In genomic region chr16:28602515-28602914, GRCh38 we compare ENCODE assay signal across 10 cellular contexts. TPM values are rescaled to one million over a fixed set of nuclear protein-coding genes. Genes with fewer than 3 reads are reported as not detected.
DNase-seq lines count a peak whose midpoint lies in the region; ATAC-seq, FAIRE-seq and TF ChIP-seq lines count a peak whose summit lies in the region.
"Not testable (repeated sequence)": the region's sequence is repeated elsewhere in the genome, so short reads cannot be mapped to it uniquely, and the experiment has no call there.
"Had no signal": no experiment of that assay in that cellular context is flagged by ENCODE, and none has a peak within 500 bp of the region (broad histone marks: within the 10 kb centered on the region; RNA-seq: fewer than 3 reads in every experiment).

No MANE protein-coding gene starts in this region.

- not testable (repeated sequence) for BruUV-seq in K562 (replicated peaks; lab: Mats Ljungman, UMichigan)

- WGBS in K562 (ENCODE audit: insufficient coverage, low coverage, missing lambda C conversion rate), result 49% methylated on average over 3 of the region's 8 CpGs
- 59 to 78% methylated on average over 5 of the region's 8 CpGs for whole genome bisulfite sequencing in sigmoid colon, 2 donors

- not testable (repeated sequence) for TF ChIP-seq CTCF in GM12864 (IDR thresholded peaks at IDR 0.05; ENCODE audit: low read depth, low read length, missing control alignments); GM20000 (IDR thresholded peaks at IDR 0.05; ENCODE audit: extremely low read depth, missing control alignments); K562 (IDR thresholded peaks at IDR 0.05 in 2 of 3, conservative IDR thresholded peaks at IDR 0.05 in 1 of 3; ENCODE audit: insufficient read depth in 2 of 3, low read depth in 1 of 3, low read length in 3 of 3); sigmoid colon (IDR thresholded peaks at IDR 0.05)

- CTCF ChIA-PET in K562 (lab: Yijun Ruan, JAX; ENCODE audit: low intra/inter-chr PET ratio), result not testable (repeated sequence)

- not testable (repeated sequence) for H3K9me1 ChIP-seq in K562 (ENCODE audit: control insufficient read depth, insufficient read depth, low read length)

- not testable (repeated sequence) for H4K20me1 ChIP-seq in K562 (replicated peaks; ENCODE audit: control insufficient read depth, insufficient read depth, low read length)

- not testable (repeated sequence) for TF ChIP-seq EP300 in K562 (IDR thresholded peaks at IDR 0.05; ENCODE audit: low read length); sigmoid colon (IDR thresholded peaks at IDR 0.05)

- not testable (repeated sequence) for H3K4me3 ChIP-seq in GM12864 (ENCODE audit: low read depth, low read length); K562; sigmoid colon

- not testable (repeated sequence) for H3K79me2 ChIP-seq in K562 (ENCODE audit: control insufficient read depth, insufficient read depth, low read length)

- DNase-seq in Caki2 (ENCODE audit: low read depth) (peak; percentile 33), GM12864 (ENCODE audit: low read depth) (peak; percentile 37), GM20000 (ENCODE audit: low spot score) (peak; percentile 63), NCI-H146 (lab: John Stamatoyannopoulos, UW) (peak; percentile 41), kidney tubule cell (ENCODE audit: low spot score) (peak; percentile 52), sigmoid colon (peak; percentile 37)
- not testable (repeated sequence) for DNase-seq in GM18507 (ENCODE audit: extremely low spot score, insufficient read length, low read depth); K562 (ENCODE audit: extremely low read depth in 1 of 4, low spot score in 3 of 4)

- in situ Hi-C loops in Caki2 (cut with HindIII; ENCODE audit: low pct_unique_long_range_greater_than_20kb, low sequenced_read_pairs), result not testable (repeated sequence)
- in situ Hi-C loops in K562 (cut with MboI), result loop anchor here (25.0 kb wide), 4 partner anchors 110 to 1610 kb away; partner anchors contain the start of genes EIF3C and EIF3CL

- FAIRE-seq in GM18507 (lab: Jason Lieb, UNC) (peak; percentile 90), K562 (lab: Jason Lieb, UNC) (peak; percentile 26)

- not testable (repeated sequence) for TF ChIP-seq POLR2A in K562 (conservative IDR thresholded peaks at IDR 0.05); sigmoid colon (IDR thresholded peaks at IDR 0.05)

- not testable (repeated sequence) for H3K27me3 ChIP-seq in K562 (ENCODE audit: control insufficient read depth in 2 of 2, insufficient read depth in 2 of 2, low read length in 2 of 2); sigmoid colon

- H3K9ac ChIP-seq in K562 (ENCODE audit: insufficient read depth in 1 of 2, low read depth in 2 of 2, low read length in 2 of 2), result not testable (repeated sequence)

- not testable (repeated sequence) for H2AFZ ChIP-seq in K562 (ENCODE audit: low read depth, low read length)

- H3K4me2 ChIP-seq in K562 (ENCODE audit: insufficient read depth, low read length), result not testable (repeated sequence)

- not testable (repeated sequence) for H3K27ac ChIP-seq in K562 (ENCODE audit: extremely low read depth, low read depth, low read length); sigmoid colon

- not testable (repeated sequence) for H3K9me3 ChIP-seq in K562 (replicated peaks; ENCODE audit: control insufficient read depth, insufficient read depth, low read depth, low read length); sigmoid colon

- not testable (repeated sequence) for TF ChIP-seq RAD21 in K562 (CRISPR knock-in tag; conservative IDR thresholded peaks at IDR 0.05 in 1 of 2, IDR thresholded peaks at IDR 0.05 in 1 of 2)

- ATAC-seq in K562, result not testable (repeated sequence)

- H3K36me3 ChIP-seq in K562 (ENCODE audit: control insufficient read depth, insufficient read depth, low read length); sigmoid colon: not testable (repeated sequence)

- intact Hi-C loops in K562 (cut with micrococcal nuclease); sigmoid colon (cut with DNase I): not testable (repeated sequence)

- H3K4me1 ChIP-seq in K562 (replicated peaks in 1 of 2; ENCODE audit: control insufficient read depth in 2 of 2, insufficient read depth in 2 of 2, low read length in 2 of 2); sigmoid colon: not testable (repeated sequence)

- POLR2A ChIA-PET in K562 (lab: Yijun Ruan, JAX), result interaction anchor here (0.6 to 1.8 kb wide), 3 partner anchors 9 to 73 kb away, joined by 3 to 6 read pairs (median 3); no protein-coding TSS in a partner anchor

RNA-seq across cellular contexts. Expression of gene SULT1A2, which starts 5.7 kb away (rescaled TPM):
- total RNA-seq in Caki2 (2014; rRNA removed; shearing (Covaris generic); ENCODE audit: low replicate concordance), result not detected in 2 replicates
- total RNA-seq in K562 (2011; cell fraction: chromatin; rRNA removed; ENCODE audit: low replicate concordance), result 1.3 and 2.9 TPM in 2 replicates
- total RNA-seq in K562 (2011; cell fraction: nucleolus; rRNA removed), result 2.6 and 3.0 TPM in 2 replicates
- 1.5 and 2.9 TPM in 2 replicates for total RNA-seq in K562 (2011; cell fraction: nucleoplasm; rRNA removed)
- total RNA-seq in K562 (2014; rRNA removed) (1.8 and 3.2 TPM in 2 replicates), K562 (2014; rRNA removed; fragmentation: Illumina TruSeq; extraction: Trizol) (0.64 and 0.73 TPM in 2 replicates), K562 (2015; rRNA removed; fragmentation: Illumina TruSeq; extraction: Trizol) (1.6 and 1.9 TPM in 2 replicates), K562 (2021) (1.1 and 1.2 TPM in 2 replicates), sigmoid colon (1 to 10 TPM in 1 of 4 donors, under 1 TPM in 1, not detected in 2; 0.71 to 1.9 TPM)
- polyA plus RNA-seq in K562 (2011; rRNA removed) (0.39 and 0.92 TPM in 2 replicates), K562 (2014; fragmentation: Illumina TruSeq; extraction: Trizol) (1.3 and 2.1 TPM in 2 replicates), K562 (2014; fragmentation: Nextera tagmentation; extraction: Ambion mirVana) (1 to 10 TPM; 2.4 to 2.9 TPM), K562 (2014; rRNA removed) (1.5 and 1.7 TPM in 2 replicates), sigmoid colon (100 to 1,000 TPM in 1 of 3 donors, 10 to 100 TPM in 2; 20.4 to 101 (median 25.1) TPM)
- 0.27 and 1.2 TPM in 2 replicates for polyA plus RNA-seq in K562 (2011; cell fraction: cytosol; rRNA removed)
- 1.2 and 3.8 TPM in 2 replicates for polyA plus RNA-seq in K562 (2011; cell fraction: nucleus; rRNA removed)
- polyA plus RNA-seq in K562 (2012), result 2.4 and 5.4 TPM in 2 replicates
- polyA minus RNA-seq in K562 (2011; rRNA and poly(A)+ RNA removed), result 0.46 TPM in 1 of 2 replicates, not detected in the other
- not detected in 2 replicates for polyA minus RNA-seq in K562 (2011; cell fraction: cytosol; rRNA and poly(A)+ RNA removed)
- polyA minus RNA-seq in K562 (2011; cell fraction: nucleus; rRNA and poly(A)+ RNA removed), result 0.22 and 0.67 TPM in 2 replicates
- polyA plus RNA-seq: BJ had no signal

RNA-seq across cellular contexts. Expression of gene SULT1A1, which starts 7.3 kb away (rescaled TPM):
- total RNA-seq in Caki2 (2014; rRNA removed; shearing (Covaris generic); ENCODE audit: low replicate concordance), result 232 and 257 TPM in 2 replicates
- 2.1 and 6.2 TPM in 2 replicates for total RNA-seq in K562 (2011; cell fraction: chromatin; rRNA removed; ENCODE audit: low replicate concordance)
- 3.9 and 4.2 TPM in 2 replicates for total RNA-seq in K562 (2011; cell fraction: nucleolus; rRNA removed)
- total RNA-seq in K562 (2011; cell fraction: nucleoplasm; rRNA removed), result 3.4 and 4.7 TPM in 2 replicates
- total RNA-seq in K562 (2014; rRNA removed) (21.2 and 30.2 TPM in 2 replicates), K562 (2014; rRNA removed; fragmentation: Illumina TruSeq; extraction: Trizol) (9.6 and 11.6 TPM in 2 replicates), K562 (2015; rRNA removed; fragmentation: Illumina TruSeq; extraction: Trizol) (21.3 and 22.4 TPM in 2 replicates), K562 (2021) (15.3 and 15.6 TPM in 2 replicates), sigmoid colon (10 to 100 TPM; 10.2 to 27.7 (median 15.0) TPM)
- polyA plus RNA-seq in K562 (2011; rRNA removed) (2.9 and 3.4 TPM in 2 replicates), K562 (2014; fragmentation: Illumina TruSeq; extraction: Trizol) (30.1 and 33.7 TPM in 2 replicates), K562 (2014; fragmentation: Nextera tagmentation; extraction: Ambion mirVana) (10 to 100 TPM; 16.6 to 22.9 TPM), K562 (2014; rRNA removed) (15.6 and 15.8 TPM in 2 replicates), sigmoid colon (100 to 1,000 TPM in 2 of 3 donors, 10 to 100 TPM in 1; 89.4 to 283 (median 276) TPM)
- polyA plus RNA-seq in K562 (2011; cell fraction: cytosol; rRNA removed), result 2.2 and 6.1 TPM in 2 replicates
- 1.7 and 5.0 TPM in 2 replicates for polyA plus RNA-seq in K562 (2011; cell fraction: nucleus; rRNA removed)
- 25.2 and 83.2 TPM in 2 replicates for polyA plus RNA-seq in K562 (2012)
- 0.67 and 0.99 TPM in 2 replicates for polyA minus RNA-seq in K562 (2011; rRNA and poly(A)+ RNA removed)
- polyA minus RNA-seq in K562 (2011; cell fraction: cytosol; rRNA and poly(A)+ RNA removed), result 0.46 and 0.57 TPM in 2 replicates
- 1.2 and 1.3 TPM in 2 replicates for polyA minus RNA-seq in K562 (2011; cell fraction: nucleus; rRNA and poly(A)+ RNA removed)

RNA-seq across cellular contexts. Expression of gene NPIPB8, which starts 35.4 kb away (rescaled TPM):
- not detected in 2 replicates for total RNA-seq in Caki2 (2014; rRNA removed; shearing (Covaris generic); ENCODE audit: low replicate concordance)
- total RNA-seq in K562 (2011; cell fraction: chromatin; rRNA removed; ENCODE audit: low replicate concordance), result 0.28 and 2.5 TPM in 2 replicates
- 0.66 TPM in 1 of 2 replicates, not detected in the other for total RNA-seq in K562 (2011; cell fraction: nucleolus; rRNA removed)
- 0.61 and 0.88 TPM in 2 replicates for total RNA-seq in K562 (2011; cell fraction: nucleoplasm; rRNA removed)
- total RNA-seq in K562 (2014; rRNA removed) (not detected in 2 replicates), K562 (2014; rRNA removed; fragmentation: Illumina TruSeq; extraction: Trizol) (not detected in 2 replicates), K562 (2015; rRNA removed; fragmentation: Illumina TruSeq; extraction: Trizol) (not detected in 2 replicates), K562 (2021) (not detected in 2 replicates), sigmoid colon (1 to 10 TPM in 1 of 4 donors, under 1 TPM in 2, not detected in 1; 0.27 to 1.8 (median 0.55) TPM)
- polyA plus RNA-seq in K562 (2011; rRNA removed) (0.54 TPM in 1 of 2 replicates, not detected in the other), K562 (2014; fragmentation: Illumina TruSeq; extraction: Trizol) (not detected in 2 replicates), K562 (2014; fragmentation: Nextera tagmentation; extraction: Ambion mirVana) (not detected), K562 (2014; rRNA removed) (0.16 TPM in 1 of 2 replicates, not detected in the other), sigmoid colon (under 1 TPM in 1 of 3 donors, not detected in 2; 0.12 TPM)
- not detected in 2 replicates for polyA plus RNA-seq in K562 (2011; cell fraction: cytosol; rRNA removed)
- 0.70 and 3.3 TPM in 2 replicates for polyA plus RNA-seq in K562 (2011; cell fraction: nucleus; rRNA removed)
- polyA plus RNA-seq in K562 (2012), result 0.14 TPM in 1 of 2 replicates, not detected in the other
- 0.78 TPM in 1 of 2 replicates, not detected in the other for polyA minus RNA-seq in K562 (2011; rRNA and poly(A)+ RNA removed)
- not detected in 2 replicates for polyA minus RNA-seq in K562 (2011; cell fraction: cytosol; rRNA and poly(A)+ RNA removed)
- not detected in 2 replicates for polyA minus RNA-seq in K562 (2011; cell fraction: nucleus; rRNA and poly(A)+ RNA removed)
- polyA plus RNA-seq: BJ, GM23338 had no signal

RNA-seq across cellular contexts. Expression of gene SGF29, which starts 48.8 kb away (rescaled TPM):
- total RNA-seq in Caki2 (2014; rRNA removed; shearing (Covaris generic); ENCODE audit: low replicate concordance), result 7.1 and 17.2 TPM in 2 replicates
- total RNA-seq in K562 (2011; cell fraction: chromatin; rRNA removed; ENCODE audit: low replicate concordance), result 10.8 and 22.1 TPM in 2 replicates
- total RNA-seq in K562 (2011; cell fraction: nucleolus; rRNA removed), result 12.3 and 14.3 TPM in 2 replicates
- 10.2 and 15.3 TPM in 2 replicates for total RNA-seq in K562 (2011; cell fraction: nucleoplasm; rRNA removed)
- total RNA-seq in K562 (2014; rRNA removed), result 33.1 and 36.1 TPM in 2 replicates
- 16.3 and 21.2 TPM in 2 replicates for total RNA-seq in K562 (2014; rRNA removed; fragmentation: Illumina TruSeq; extraction: Trizol)
- 28.1 and 31.3 TPM in 2 replicates for total RNA-seq in K562 (2015; rRNA removed; fragmentation: Illumina TruSeq; extraction: Trizol)
- total RNA-seq in K562 (2021), result 34.2 and 41.1 TPM in 2 replicates
- polyA plus RNA-seq in K562 (2011; rRNA removed), result 2.6 and 4.1 TPM in 2 replicates
- 3.4 and 5.4 TPM in 2 replicates for polyA plus RNA-seq in K562 (2011; cell fraction: cytosol; rRNA removed)
- 14.1 and 26.6 TPM in 2 replicates for polyA plus RNA-seq in K562 (2011; cell fraction: nucleus; rRNA removed)
- 37.3 and 44.8 TPM in 2 replicates for polyA plus RNA-seq in K562 (2012)
- polyA plus RNA-seq in K562 (2014; fragmentation: Illumina TruSeq; extraction: Trizol), result 24.5 and 30.9 TPM in 2 replicates
- 10 to 100 TPM in 1 of 2 experiments, 1 to 10 TPM in 1; 6.0 to 11.9 TPM for polyA plus RNA-seq in K562 (2014; fragmentation: Nextera tagmentation; extraction: Ambion mirVana)
- 14.4 and 16.5 TPM in 2 replicates for polyA plus RNA-seq in K562 (2014; rRNA removed)
- polyA minus RNA-seq in K562 (2011; rRNA and poly(A)+ RNA removed), result 3.0 TPM in 2 replicates
- 6.4 and 11.7 TPM in 2 replicates for polyA minus RNA-seq in K562 (2011; cell fraction: cytosol; rRNA and poly(A)+ RNA removed)
- 8.3 and 15.3 TPM in 2 replicates for polyA minus RNA-seq in K562 (2011; cell fraction: nucleus; rRNA and poly(A)+ RNA removed)
- total RNA-seq in sigmoid colon, result 10 to 100 TPM; 38.5 to 58.7 (median 44.9) TPM
- 10 to 100 TPM; 13.2 to 22.9 (median 15.6) TPM for polyA plus RNA-seq in sigmoid colon
